ENCODE assay signal across 9 cellular contexts in the genomic region with DNA sequence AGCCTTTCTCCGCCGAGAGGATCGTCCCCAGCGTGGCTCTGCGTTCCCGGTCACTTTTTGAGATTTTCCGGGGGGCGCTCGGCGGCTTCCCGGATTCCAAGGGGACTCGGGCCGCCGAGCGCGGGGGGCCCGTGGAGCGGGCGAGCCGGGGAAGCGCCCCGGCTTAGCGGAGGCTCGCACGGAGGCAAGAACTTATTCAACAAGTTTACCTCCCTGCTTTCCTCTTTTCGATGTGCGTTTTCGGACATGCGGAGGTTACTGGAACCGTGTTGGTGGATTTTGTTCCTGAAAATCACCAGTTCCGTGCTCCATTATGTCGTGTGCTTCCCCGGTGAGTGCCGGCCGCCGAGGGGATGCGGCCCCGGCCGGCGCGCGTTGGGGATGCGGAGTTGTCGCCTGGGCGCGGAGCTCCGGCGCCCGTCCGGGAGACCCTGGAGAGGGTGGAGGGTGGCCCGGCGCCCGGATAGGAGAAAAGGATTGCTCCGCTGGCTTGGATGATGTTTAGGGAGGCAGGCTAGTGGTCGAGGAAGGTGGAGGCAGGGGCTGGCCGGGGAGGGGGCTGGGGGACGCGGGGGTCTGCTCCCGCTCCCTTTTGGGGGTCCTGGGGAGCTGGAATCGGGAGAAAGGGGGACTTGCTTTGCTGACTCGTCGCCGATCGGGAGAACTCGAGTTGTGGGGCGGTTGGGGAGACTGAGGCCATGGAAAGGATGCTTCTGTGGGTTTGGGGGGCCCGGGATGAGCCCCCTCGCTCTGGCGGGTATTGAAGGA. TPM values are rescaled to one million over a fixed set of nuclear protein-coding genes. Genes with fewer than 3 reads are reported as not detected.
DNase-seq lines count a peak whose midpoint lies in the region; ATAC-seq and TF ChIP-seq lines count a peak whose summit lies in the region.
"Had no signal": no experiment of that assay in that cellular context is flagged by ENCODE, and none has a peak within 500 bp of the region (broad histone marks: within the 10 kb centered on the region; RNA-seq: fewer than 3 reads in every experiment).

No MANE protein-coding gene starts in this region.

- peak overlapping the region; percentile 80 for H3K9ac ChIP-seq in neural progenitor cell

- 0% methylated on average over 9 to 13 of the region's 69 CpGs for WGBS in esophagus squamous epithelium, 2 donors

- peak overlapping the region; percentile 48 to 74 (median 66) for H3K4me3 ChIP-seq in Peyer's patch
- H3K4me3 ChIP-seq in esophagus squamous epithelium = peak overlapping the region; percentile 68 to 81 (median 74)
- H3K4me3 ChIP-seq in neural progenitor cell = peak overlapping the region; percentile 99

- DNase-seq in GM13977 (ENCODE audit: low spot score) (peak; percentile 50), Peyer's patch (peak in 1 of 3 donors; percentile 59), esophagus squamous epithelium (lab: John Stamatoyannopoulos, UW) (no peak), neural progenitor cell (ENCODE audit: low spot score) (peak; percentile 49), NK-92 (lab: John Stamatoyannopoulos, UW; ENCODE audit: unreplicated experiment) (no peak), NCI-H2107 (lab: John Stamatoyannopoulos, UW) (no peak), DMS153 treated with DMSO at 0.1 percent for 48 hours (lab: John Stamatoyannopoulos, UW; ENCODE audit: unreplicated experiment) (no peak)
- DNase-seq: activated B cell treated with CpG ODN at 0.5 μM for 24 hours had no signal

- peak overlapping the region; percentile 88 for H3K4me2 ChIP-seq in neural progenitor cell

- no peaks in the 10 kb centered on the region for H3K36me3 ChIP-seq in Peyer's patch
- H3K36me3 ChIP-seq in esophagus squamous epithelium = no peaks in the 10 kb centered on the region
- no peaks in the 10 kb centered on the region for H3K36me3 ChIP-seq in neural progenitor cell

- in situ Hi-C loops in GM13977 (cut with MboI; ENCODE audit: low pct_unique_long_range_greater_than_20kb, low sequenced_read_pairs, unreplicated experiment) = no loop called here

- H3K4me1 ChIP-seq in Peyer's patch = peaks cover 0 to 8% (median 2%) of the 10 kb centered on the region in 4 donors
- H3K4me1 ChIP-seq in esophagus squamous epithelium = peaks cover 4 to 58% (median 12%) of the 10 kb centered on the region in 3 donors
- H3K4me1 ChIP-seq in neural progenitor cell = peaks cover 14% of the 10 kb centered on the region

- H3K27me3 ChIP-seq in Peyer's patch (no peaks in the 10 kb centered on the region), esophagus squamous epithelium (peaks cover 0 to 74% (median 0%) of the 10 kb centered on the region in 4 donors), neural progenitor cell (no peaks in the 10 kb centered on the region)

- H3K27me3 Mint-ChIP-seq in neural progenitor cell (ENCODE audit: insufficient read depth, low read depth) = peaks cover 15% of the 10 kb centered on the region

- H3K36me3 Mint-ChIP-seq in neural progenitor cell = no peaks in the 10 kb centered on the region

- intact Hi-C loops in esophagus squamous epithelium (cut with DNase I) = loop anchor here (10.0 kb wide), 2 partner anchors 293 to 623 kb away; no protein-coding TSS in a partner anchor

- H3K27ac ChIP-seq in Peyer's patch (peak overlapping the region; percentile 69 to 99 (median 87)), esophagus squamous epithelium (peak overlapping the region; percentile 82 to 95 (median 94)), neural progenitor cell (peak overlapping the region; percentile 99)

- peaks cover 59% of the 10 kb centered on the region for H3K79me2 ChIP-seq in neural progenitor cell (ENCODE audit: low read depth)

- H3K4me1 Mint-ChIP-seq in neural progenitor cell = peaks cover 12% of the 10 kb centered on the region

- TF ChIP-seq POLR2A in Peyer's patch (IDR thresholded peaks at IDR 0.05) (no peak), esophagus squamous epithelium (IDR thresholded peaks at IDR 0.05) (no peak)

- peak overlapping the region; percentile 86 for H2AFZ ChIP-seq in neural progenitor cell (replicated peaks)

- peak overlapping the region; percentile 92 for H3K27ac Mint-ChIP-seq in neural progenitor cell
- H3K27ac Mint-ChIP-seq: activated B cell treated with CpG ODN at 0.5 μM for 24 hours had no signal

- no peak for ATAC-seq in HG03095 (IDR thresholded peaks at IDR 0.05; ENCODE audit: unreplicated experiment)

- TF ChIP-seq CTCF in GM13977 (IDR thresholded peaks at IDR 0.05; ENCODE audit: extremely low read depth, insufficient read depth, missing control alignments) (no peak), Peyer's patch (IDR thresholded peaks at IDR 0.05) (no peak), esophagus squamous epithelium (IDR thresholded peaks at IDR 0.05) (no peak), neural progenitor cell (IDR thresholded peaks at IDR 0.05) (no peak)

- peaks cover 28% of the 10 kb centered on the region for H3F3A ChIP-seq in neural progenitor cell (ENCODE audit: low read depth)

- peaks cover 44% of the 10 kb centered on the region for H4K20me1 ChIP-seq in neural progenitor cell (ENCODE audit: low read depth)

- peaks cover 7% of the 10 kb centered on the region for H3K9me3 Mint-ChIP-seq in neural progenitor cell
- H3K9me3 Mint-ChIP-seq: activated B cell treated with CpG ODN at 0.5 μM for 24 hours had no signal

- peak overlapping the region; percentile 99 for H3K4me3 Mint-ChIP-seq in neural progenitor cell

- H3K9me3 ChIP-seq in Peyer's patch (no peaks in the 10 kb centered on the region), esophagus squamous epithelium (no peaks in the 10 kb centered on the region), neural progenitor cell (ENCODE audit: low read depth) (no peaks in the 10 kb centered on the region)

RNA-seq across cellular contexts. Expression of gene PTPRG, which starts 0.9 kb away (rescaled TPM):
- total RNA-seq in Peyer's patch = 10 to 100 TPM; 33.5 to 56.6 (median 46.9) TPM
- total RNA-seq in esophagus squamous epithelium = 10 to 100 TPM in 3 of 4 donors, 1 to 10 TPM in 1; 3.7 to 42.2 (median 15.2) TPM
- 65.1 and 65.3 TPM in 2 replicates for total RNA-seq in neural progenitor cell (ENCODE audit: low replicate concordance)

Comparison
In these comparisons a context has a peak if more than half of its experiments do, and no peak if none do; other contexts are left out.
1. DNase-seq: peak in GM13977 (single experiment) and neural progenitor cell (single experiment); none in esophagus squamous epithelium (single experiment), NK-92 (single experiment), NCI-H2107 (single experiment) and DMS153 treated with DMSO at 0.1 percent for 48 hours (single experiment).
2. Peak in every context shown above with its lines, with median percentiles within 50 percentile points of each other: H3K27ac ChIP-seq and H3K4me3 ChIP-seq.